16 cellular contexts compared by ENCODE assay signal in the genomic region with DNA sequence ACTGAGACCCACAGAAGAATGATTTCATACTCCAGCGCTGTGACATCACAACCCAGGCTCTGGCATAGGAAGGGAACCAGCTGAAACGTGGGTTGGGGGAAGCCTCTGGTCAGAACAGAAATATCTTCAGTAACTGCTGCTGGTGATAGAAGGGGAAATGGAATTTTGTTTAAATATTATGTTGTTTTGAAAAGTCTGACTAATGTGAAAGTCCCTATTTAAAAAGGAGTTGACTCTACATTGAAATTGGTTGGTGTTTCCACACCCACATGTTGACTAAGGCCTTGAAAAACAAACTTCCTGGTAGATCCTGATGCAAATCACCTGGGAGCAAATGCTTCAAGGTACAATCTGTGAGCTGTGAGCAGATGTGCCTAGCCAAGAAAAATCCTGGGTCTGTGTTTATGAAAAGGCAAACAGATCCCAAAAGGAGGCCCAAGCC. TPM values are rescaled to one million over a fixed set of nuclear protein-coding genes. Genes with fewer than 3 reads are reported as not detected.
DNase-seq lines count a peak whose midpoint lies in the region; ATAC-seq and TF ChIP-seq lines count a peak whose summit lies in the region.
"Had no signal": no experiment of that assay in that cellular context is flagged by ENCODE, and none has a peak within 500 bp of the region (broad histone marks: within the 10 kb centered on the region; RNA-seq: fewer than 3 reads in every experiment).

No MANE protein-coding gene starts in this region.

- H3K9ac ChIP-seq in skeletal muscle satellite cell (ENCODE audit: low read depth, low read length) = no peak overlapping the region
- no peak overlapping the region for H3K9ac ChIP-seq in Karpas-422 (ENCODE audit: low read length)

- DNase-seq in GM13976 (ENCODE audit: low spot score) (peak; percentile 42), PC-9 (peak in 1 of 2 experiments; percentile 88), fibroblast of peridontal ligament (ENCODE audit: extremely low read depth) (peak; percentile 58), Karpas-422 (no peak), EL (no peak), DMS 273 treated with DMSO at 0.1 percent for 48 hours (lab: John Stamatoyannopoulos, UW) (no peak)
- DNase-seq: activated B cell treated with CpG ODN at 0.5 μM for 24 hours; activated T-cell treated with anti-CD3 and anti-CD28 coated beads, Interleukin-2, amount 50 U/mL, for 48 hours; NCI-H2107; SIG-M5; stimulated activated CD4-positive, alpha-beta T cell treated with anti-CD3 and anti-CD28 coated beads, Interleukin-2, amount 100 ng/mL, for 24 hours; stimulated activated naive CD4-positive, alpha-beta T cell treated with Interleukin-2 at 50 U/mL for 16 hours had no signal

- no peak for ATAC-seq in GM21717 (IDR thresholded peaks at IDR 0.05; ENCODE audit: unreplicated experiment)

- TF ChIP-seq CTCF in GM13976 (IDR thresholded peaks at IDR 0.05; ENCODE audit: borderline replicate concordance, control extremely low read depth, extremely low read depth, insufficient read depth, missing control alignments) = no peak
- TF ChIP-seq CTCF in PC-9 (conservative IDR thresholded peaks at IDR 0.05) = no peak

- H4K20me1 ChIP-seq in PC-9 (ENCODE audit: insufficient read depth) = no peaks in the 10 kb centered on the region
- H4K20me1 ChIP-seq in Karpas-422 (ENCODE audit: insufficient read depth, low read depth, low read length) = no peaks in the 10 kb centered on the region

- no TSS peak for BruUV-seq in PC-9 (replicated peaks; lab: Mats Ljungman, UMichigan)

- H3K79me2 ChIP-seq in PC-9 (ENCODE audit: low read depth) (no peaks in the 10 kb centered on the region), Karpas-422 (ENCODE audit: low read length) (no peaks in the 10 kb centered on the region)

- H3K27me3 ChIP-seq in PC-9 (ENCODE audit: insufficient read depth, low read depth) = no peaks in the 10 kb centered on the region
- no peaks in the 10 kb centered on the region for H3K27me3 ChIP-seq in skeletal muscle satellite cell (ENCODE audit: control insufficient read depth, insufficient read depth, low read length)
- H3K27me3 ChIP-seq in Karpas-422 (ENCODE audit: low read length) = no peaks in the 10 kb centered on the region
- H3K27me3 ChIP-seq: neutrophil had no signal

- H3K27ac ChIP-seq in PC-9 (peak overlapping the region; percentile 84), Karpas-422 (ENCODE audit: low read length) (no peak overlapping the region)
- H3K27ac ChIP-seq: neutrophil had no signal

- POLR2A ChIA-PET in PC-9 (lab: Charles Lee; ENCODE audit: unreplicated experiment) = interaction anchor here (0.8 kb wide), 1 partner anchor 192 kb away, joined by 9 read pairs; no protein-coding TSS in a partner anchor

- no peaks in the 10 kb centered on the region for H3K36me3 ChIP-seq in PC-9 (ENCODE audit: low read depth)
- H3K36me3 ChIP-seq in skeletal muscle satellite cell (ENCODE audit: insufficient read depth, low read length) = no peaks in the 10 kb centered on the region
- no peaks in the 10 kb centered on the region for H3K36me3 ChIP-seq in Karpas-422 (ENCODE audit: insufficient read depth, low read length)
- H3K36me3 ChIP-seq: neutrophil had no signal

- H3K4me3 ChIP-seq in PC-9 = no peak overlapping the region
- no peak overlapping the region for H3K4me3 ChIP-seq in skeletal muscle satellite cell (ENCODE audit: low read length)
- no peak overlapping the region for H3K4me3 ChIP-seq in Karpas-422 (ENCODE audit: low read length)

- H3K9me2 ChIP-seq in PC-9 (ENCODE audit: insufficient read depth) = no peaks in the 10 kb centered on the region
- H3K9me2 ChIP-seq in Karpas-422 (replicated peaks; ENCODE audit: insufficient read depth, low read length) = no peaks in the 10 kb centered on the region

- CTCF ChIA-PET in PC-9 (lab: Charles Lee) = interaction anchor here (0.6 kb wide), 1 partner anchor 40 kb away, joined by 3 read pairs; no protein-coding TSS in a partner anchor

- H3K9me3 ChIP-seq in PC-9 (ENCODE audit: insufficient read depth, low read depth) = no peaks in the 10 kb centered on the region
- no peaks in the 10 kb centered on the region for H3K9me3 ChIP-seq in skeletal muscle satellite cell (replicated peaks; ENCODE audit: low read length)
- no peaks in the 10 kb centered on the region for H3K9me3 ChIP-seq in Karpas-422 (ENCODE audit: low read length)
- H3K9me3 ChIP-seq: neutrophil had no signal

- H3K4me2 ChIP-seq in PC-9 (peak overlapping the region; percentile 66), skeletal muscle satellite cell (ENCODE audit: low read length) (peak overlapping the region; percentile 11), Karpas-422 (ENCODE audit: low read depth, low read length, poor library complexity, severe bottlenecking) (no peak overlapping the region)

- intact Hi-C loops in PC-9 (cut with micrococcal nuclease; ENCODE audit: unreplicated experiment) = no loop called here

- H3K4me1 ChIP-seq in PC-9 (replicated peaks; ENCODE audit: insufficient read depth) (peaks cover 28% of the 10 kb centered on the region), skeletal muscle satellite cell (ENCODE audit: control insufficient read depth, insufficient read depth, low read length) (peaks cover 38% of the 10 kb centered on the region), Karpas-422 (ENCODE audit: low read length) (no peaks in the 10 kb centered on the region)

- peaks cover 18% of the 10 kb centered on the region for H3F3A ChIP-seq in PC-9 (ENCODE audit: insufficient read depth, low read depth)

- in situ Hi-C loops in GM13976 (cut with MboI; ENCODE audit: low sequenced_read_pairs, unreplicated experiment) = no loop called here

- 0 out of 2 replicates have a peak overlapping the region, but pooled peaks have one; percentile 35 for H2AFZ ChIP-seq in PC-9
- H2AFZ ChIP-seq in Karpas-422 (ENCODE audit: low read length) = no peak overlapping the region

RNA-seq across cellular contexts. Expression of a gene that starts 24.5 kb away (rescaled TPM):
- total RNA-seq in PC-9 (2021) = not detected in 2 replicates
- 0.25 and 0.44 TPM in 2 replicates for total RNA-seq in skeletal muscle satellite cell (2012; rRNA removed)
- total RNA-seq in Karpas-422 (2014; rRNA removed; shearing (Covaris generic); ENCODE audit: low replicate concordance) = 0.11 TPM in 1 of 2 replicates, not detected in the other
- total RNA-seq: activated B cell treated with CpG ODN at 0.5 μM for 24 hours, kidney epithelial cell had no signal

RNA-seq across cellular contexts. Expression of a gene that starts 48.1 kb away (rescaled TPM):
- 0.10 and 0.17 TPM in 2 replicates for total RNA-seq in PC-9 (2021)
- total RNA-seq in skeletal muscle satellite cell (2012; rRNA removed) = 97.8 and 149 TPM in 2 replicates
- not detected in 2 replicates for total RNA-seq in Karpas-422 (2014; rRNA removed; shearing (Covaris generic); ENCODE audit: low replicate concordance)
- total RNA-seq: activated B cell treated with CpG ODN at 0.5 μM for 24 hours had no signal

Comparison
In these comparisons a context has a peak if more than half of its experiments do, and no peak if none do; other contexts are left out.
1. DNase-seq: peak in GM13976 (single experiment) and fibroblast of peridontal ligament (single experiment); none in Karpas-422 (single experiment), EL (single experiment) and DMS 273 treated with DMSO at 0.1 percent for 48 hours (single experiment).